16 cellular contexts compared by ENCODE assay signal in genomic region chr19:29745253-29745652, GRCh38. TPM values are rescaled to one million over a fixed set of nuclear protein-coding genes. Genes with fewer than 3 reads are reported as not detected.
DNase-seq lines count a peak whose midpoint lies in the region; ATAC-seq and TF ChIP-seq lines count a peak whose summit lies in the region.
"Had no signal": no experiment of that assay in that cellular context is flagged by ENCODE, and none has a peak within 500 bp of the region (broad histone marks: within the 10 kb centered on the region; RNA-seq: fewer than 3 reads in every experiment).

No MANE protein-coding gene starts in this region.

- no peak overlapping the region for H3K4me3 ChIP-seq in cardiac fibroblast (replicated peaks in 1 of 2; ENCODE audit: low read depth in 2 of 2, low read length in 2 of 2)
- no peak overlapping the region for H3K4me3 ChIP-seq in osteoblast (ENCODE audit: insufficient read depth, low read length)
- no peak overlapping the region for H3K4me3 ChIP-seq in prostate gland
- H3K4me3 ChIP-seq: PC-9, skin epidermis had no signal

- H3K9me3 Mint-ChIP-seq in Calu3 (ENCODE audit: low read depth, unreplicated experiment) = no peaks in the 10 kb centered on the region
- H3K9me3 Mint-ChIP-seq: brain; T-helper 2 cell treated with Interferon-gamma antibody and Interleukin-4, amounts not matched to agents 5 μg/mL and 100 μg/mL, for 36 hours had no signal

- peaks cover 56% of the 10 kb centered on the region for H3K27me3 Mint-ChIP-seq in Calu3 (ENCODE audit: unreplicated experiment)

- TF ChIP-seq POLR2A in prostate gland (IDR thresholded peaks at IDR 0.05) = no peak

- H4K20me1 ChIP-seq in osteoblast (ENCODE audit: insufficient read depth, low read length) = no peaks in the 10 kb centered on the region

- H3K27ac Mint-ChIP-seq in Calu3 (ENCODE audit: unreplicated experiment) = no peak overlapping the region
- H3K27ac Mint-ChIP-seq: activated CD8-positive, alpha-beta T cell treated with anti-CD3 and anti-CD28 coated beads, Interleukin-2, amount 10 ng/mL, durations not matched to agents 7 days and 5 days; brain; T-helper 2 cell treated with Interferon-gamma antibody and Interleukin-4, amounts not matched to agents 5 μg/mL and 100 μg/mL, for 36 hours had no signal

- WGBS in prostate gland = 70% methylated on average over 6 of the region's 6 CpGs

- no peaks in the 10 kb centered on the region for H3K4me1 ChIP-seq in osteoblast (ENCODE audit: insufficient read depth, low read length)
- H3K4me1 ChIP-seq in prostate gland (replicated peaks) = no peaks in the 10 kb centered on the region

- BruUV-seq in Calu3 (replicated peaks; lab: Mats Ljungman, UMichigan) = no TSS peak

- CTCF ChIA-PET in Calu3 (lab: Charles Lee) = no interaction called here

- H3K79me2 ChIP-seq in osteoblast (ENCODE audit: insufficient read depth, low read length) = no peaks in the 10 kb centered on the region

- ATAC-seq in left colon = no peak
- no peak for ATAC-seq in GM18520 (IDR thresholded peaks at IDR 0.05; ENCODE audit: unreplicated experiment)
- ATAC-seq: activated CD8-positive, alpha-beta T cell treated with anti-CD3 and anti-CD28 coated beads, Interleukin-2, amount 10 ng/mL, durations not matched to agents 7 days and 5 days had no signal

- no peaks in the 10 kb centered on the region for H3K4me1 Mint-ChIP-seq in Calu3 (ENCODE audit: low read depth, unreplicated experiment)
- H3K4me1 Mint-ChIP-seq: brain had no signal

- no peaks in the 10 kb centered on the region for H3K36me3 Mint-ChIP-seq in Calu3 (ENCODE audit: insufficient read depth, unreplicated experiment)
- H3K36me3 Mint-ChIP-seq: brain had no signal

- DNase-seq in Calu3 (peak; percentile 14), HT-29 (ENCODE audit: low spot score) (peak; percentile 26), cardiac fibroblast (ENCODE audit: low read depth in 2 of 2) (no peak), osteoblast (ENCODE audit: insufficient read length, low spot score, missing footprints) (no peak), left colon (no peak), DMS114 treated with DMSO at 0.1 percent for 48 hours (lab: John Stamatoyannopoulos, UW; ENCODE audit: unreplicated experiment) (no peak), prostate gland (ENCODE audit: low spot score) (no peak)
- DNase-seq: activated CD8-positive, alpha-beta T cell treated with anti-CD3 and anti-CD28 coated beads, Interleukin-2, amount 10 ng/mL, durations not matched to agents 7 days and 5 days; activated effector memory CD4-positive, alpha-beta T cell treated with Interleukin-2 at 50 U/mL for 16 hours; GOT3; MV-4-11; PC-9 had no signal

- no peak overlapping the region for H3K4me3 Mint-ChIP-seq in Calu3 (ENCODE audit: low read depth, unreplicated experiment)
- H3K4me3 Mint-ChIP-seq: activated CD8-positive, alpha-beta T cell treated with anti-CD3 and anti-CD28 coated beads, Interleukin-2, amount 10 ng/mL, durations not matched to agents 7 days and 5 days; brain; T-helper 2 cell treated with Interferon-gamma antibody and Interleukin-4, amounts not matched to agents 5 μg/mL and 100 μg/mL, for 36 hours had no signal

- H3K27ac ChIP-seq in osteoblast (ENCODE audit: low read depth, low read length) (no peak overlapping the region), prostate gland (no peak overlapping the region)
- H3K27ac ChIP-seq: PC-9, skin epidermis had no signal

- intact Hi-C loops in Calu3 (cut with micrococcal nuclease; ENCODE audit: unreplicated experiment) = no loop called here
- intact Hi-C loops in left colon (cut with DNase I, micrococcal nuclease) = no loop called here
- intact Hi-C loops in prostate gland (cut with DNase I) = no loop called here

- H3K9me3 ChIP-seq in osteoblast (ENCODE audit: low read depth, low read length) (no peaks in the 10 kb centered on the region), prostate gland (no peaks in the 10 kb centered on the region)

- H3K36me3 ChIP-seq in osteoblast (ENCODE audit: insufficient read depth, low read length) (no peaks in the 10 kb centered on the region), prostate gland (no peaks in the 10 kb centered on the region)

- no peak overlapping the region for H2AFZ ChIP-seq in osteoblast (ENCODE audit: low read length)
- H2AFZ ChIP-seq: PC-9 had no signal

- no peak overlapping the region for H3K4me2 ChIP-seq in osteoblast (ENCODE audit: insufficient read depth, low read length)
- H3K4me2 ChIP-seq: PC-9 had no signal

- H3K27me3 ChIP-seq in osteoblast (ENCODE audit: insufficient read depth, low read length) (no peaks in the 10 kb centered on the region), prostate gland (replicated peaks; ENCODE audit: insufficient read depth) (no peaks in the 10 kb centered on the region)

- TF ChIP-seq CTCF in Calu3 (IDR thresholded peaks at IDR 0.05; ENCODE audit: unreplicated experiment) (no peak), cardiac fibroblast (IDR thresholded peaks at IDR 0.05; ENCODE audit: low read depth, low read length) (peak; percentile 24), osteoblast (IDR thresholded peaks at IDR 0.05; ENCODE audit: extremely low read depth, low read depth, low read length) (peak; percentile 24), prostate gland (IDR thresholded peaks at IDR 0.05) (no peak)

RNA-seq across cellular contexts. Expression of gene C19orf12, which starts 30.2 kb away (rescaled TPM):
- 15.4 and 17.5 TPM in 2 replicates for total RNA-seq in Calu3 (2022)
- 22.4 and 24.5 TPM in 2 replicates for total RNA-seq in HT-29 (2014; rRNA removed; shearing (Covaris generic))
- 48.5 and 52.7 TPM in 2 replicates for total RNA-seq in osteoblast
- total RNA-seq in left colon = 10 to 100 TPM; 16.2 to 19.3 TPM
- 10 to 100 TPM; 27.9 to 42.4 TPM for total RNA-seq in prostate gland

Comparison
In these comparisons a context has a peak if more than half of its experiments do, and no peak if none do; other contexts are left out.
1. DNase-seq: peak in Calu3 (single experiment) and HT-29 (single experiment); none in cardiac fibroblast (0 of 2), osteoblast (single experiment), left colon (0 of 2), DMS114 treated with DMSO at 0.1 percent for 48 hours (single experiment) and prostate gland (single experiment).
2. CTCF ChIP-seq: peak in cardiac fibroblast (single experiment) and osteoblast (single experiment); none in Calu3 (single experiment) and prostate gland (0 of 4).